ENCODE assay signal across 1 cellular context in the genomic region with DNA sequence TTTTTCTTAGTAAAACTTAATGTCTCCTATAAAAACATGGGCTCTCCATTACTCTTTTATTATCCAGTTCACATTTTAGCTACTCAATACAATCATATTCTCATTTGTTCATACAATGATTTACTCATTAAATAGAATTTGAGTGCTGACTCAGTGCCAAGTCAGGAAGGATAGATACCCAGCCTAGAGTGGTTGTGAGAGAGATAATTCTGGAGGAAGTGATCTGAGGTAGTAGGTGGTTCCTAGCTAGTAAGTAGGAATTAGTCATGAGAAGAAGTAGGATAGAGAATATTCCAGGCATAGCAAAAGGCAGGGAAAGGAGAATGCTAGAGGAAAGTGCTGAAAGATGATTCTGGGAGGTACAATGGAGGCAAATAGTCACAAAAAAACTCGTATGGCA.
TF ChIP-seq lines count a peak whose summit lies in the region.

No MANE protein-coding gene starts in this region.

TF ChIP-seq in WTC11, 78 proteins besides CTCF, POLR2A, EP300 and RAD21 (continued from another document):
- TF ChIP-seq, protein P1, sequence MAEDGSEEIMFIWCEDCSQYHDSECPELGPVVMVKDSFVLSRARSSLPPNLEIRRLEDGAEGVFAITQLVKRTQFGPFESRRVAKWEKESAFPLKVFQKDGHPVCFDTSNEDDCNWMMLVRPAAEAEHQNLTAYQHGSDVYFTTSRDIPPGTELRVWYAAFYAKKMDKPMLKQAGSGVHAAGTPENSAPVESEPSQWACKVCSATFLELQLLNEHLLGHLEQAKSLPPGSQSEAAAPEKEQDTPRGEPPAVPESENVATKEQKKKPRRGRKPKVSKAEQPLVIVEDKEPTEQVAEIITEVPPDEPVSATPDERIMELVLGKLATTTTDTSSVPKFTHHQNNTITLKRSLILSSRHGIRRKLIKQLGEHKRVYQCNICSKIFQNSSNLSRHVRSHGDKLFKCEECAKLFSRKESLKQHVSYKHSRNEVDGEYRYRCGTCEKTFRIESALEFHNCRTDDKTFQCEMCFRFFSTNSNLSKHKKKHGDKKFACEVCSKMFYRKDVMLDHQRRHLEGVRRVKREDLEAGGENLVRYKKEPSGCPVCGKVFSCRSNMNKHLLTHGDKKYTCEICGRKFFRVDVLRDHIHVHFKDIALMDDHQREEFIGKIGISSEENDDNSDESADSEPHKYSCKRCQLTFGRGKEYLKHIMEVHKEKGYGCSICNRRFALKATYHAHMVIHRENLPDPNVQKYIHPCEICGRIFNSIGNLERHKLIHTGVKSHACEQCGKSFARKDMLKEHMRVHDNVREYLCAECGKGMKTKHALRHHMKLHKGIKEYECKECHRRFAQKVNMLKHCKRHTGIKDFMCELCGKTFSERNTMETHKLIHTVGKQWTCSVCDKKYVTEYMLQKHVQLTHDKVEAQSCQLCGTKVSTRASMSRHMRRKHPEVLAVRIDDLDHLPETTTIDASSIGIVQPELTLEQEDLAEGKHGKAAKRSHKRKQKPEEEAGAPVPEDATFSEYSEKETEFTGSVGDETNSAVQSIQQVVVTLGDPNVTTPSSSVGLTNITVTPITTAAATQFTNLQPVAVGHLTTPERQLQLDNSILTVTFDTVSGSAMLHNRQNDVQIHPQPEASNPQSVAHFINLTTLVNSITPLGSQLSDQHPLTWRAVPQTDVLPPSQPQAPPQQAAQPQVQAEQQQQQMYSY (CRISPR knock-in tag; IDR thresholded peaks at IDR 0.05): no peak
- TF ChIP-seq PRRX2 (CRISPR knock-in tag; IDR thresholded peaks at IDR 0.05): no peak
- no peak for TF ChIP-seq ZNF263 (CRISPR knock-in tag; IDR thresholded peaks at IDR 0.05; ENCODE audit: low read depth)
- TF ChIP-seq RORB (CRISPR knock-in tag; IDR thresholded peaks at IDR 0.05): no peak
- TF ChIP-seq, protein P2, sequence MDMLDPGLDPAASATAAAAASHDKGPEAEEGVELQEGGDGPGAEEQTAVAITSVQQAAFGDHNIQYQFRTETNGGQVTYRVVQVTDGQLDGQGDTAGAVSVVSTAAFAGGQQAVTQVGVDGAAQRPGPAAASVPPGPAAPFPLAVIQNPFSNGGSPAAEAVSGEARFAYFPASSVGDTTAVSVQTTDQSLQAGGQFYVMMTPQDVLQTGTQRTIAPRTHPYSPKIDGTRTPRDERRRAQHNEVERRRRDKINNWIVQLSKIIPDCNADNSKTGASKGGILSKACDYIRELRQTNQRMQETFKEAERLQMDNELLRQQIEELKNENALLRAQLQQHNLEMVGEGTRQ (CRISPR knock-in tag; IDR thresholded peaks at IDR 0.05): no peak
- TF ChIP-seq NR3C1 (CRISPR knock-in tag; conservative IDR thresholded peaks at IDR 0.05; ENCODE audit: low read depth): no peak
- TF ChIP-seq ZNF416 (CRISPR knock-in tag; IDR thresholded peaks at IDR 0.05): no peak
- TF ChIP-seq KAT7 (CRISPR knock-in tag; IDR thresholded peaks at IDR 0.05; ENCODE audit: borderline replicate concordance): no peak
- TF ChIP-seq, protein P3, sequence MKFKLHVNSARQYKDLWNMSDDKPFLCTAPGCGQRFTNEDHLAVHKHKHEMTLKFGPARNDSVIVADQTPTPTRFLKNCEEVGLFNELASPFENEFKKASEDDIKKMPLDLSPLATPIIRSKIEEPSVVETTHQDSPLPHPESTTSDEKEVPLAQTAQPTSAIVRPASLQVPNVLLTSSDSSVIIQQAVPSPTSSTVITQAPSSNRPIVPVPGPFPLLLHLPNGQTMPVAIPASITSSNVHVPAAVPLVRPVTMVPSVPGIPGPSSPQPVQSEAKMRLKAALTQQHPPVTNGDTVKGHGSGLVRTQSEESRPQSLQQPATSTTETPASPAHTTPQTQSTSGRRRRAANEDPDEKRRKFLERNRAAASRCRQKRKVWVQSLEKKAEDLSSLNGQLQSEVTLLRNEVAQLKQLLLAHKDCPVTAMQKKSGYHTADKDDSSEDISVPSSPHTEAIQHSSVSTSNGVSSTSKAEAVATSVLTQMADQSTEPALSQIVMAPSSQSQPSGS (CRISPR knock-in tag; IDR thresholded peaks at IDR 0.05; ENCODE audit: borderline replicate concordance, low read depth): no peak
- no peak for TF ChIP-seq SMAD4 (CRISPR knock-in tag; IDR thresholded peaks at IDR 0.05)
- no peak for TF ChIP-seq ZNF396 (CRISPR knock-in tag; IDR thresholded peaks at IDR 0.05; ENCODE audit: borderline replicate concordance)
- no peak for TF ChIP-seq SMAD3 (CRISPR knock-in tag; IDR thresholded peaks at IDR 0.05; ENCODE audit: borderline replicate concordance)
